In genomic region chrX:386239-386767, GRCh38 we compare ENCODE assay signal across 8 cellular contexts. TPM values are rescaled to one million over a fixed set of nuclear protein-coding genes. Genes with fewer than 3 reads are reported as not detected.
DNase-seq lines count a peak whose midpoint lies in the region; ATAC-seq, FAIRE-seq and TF ChIP-seq lines count a peak whose summit lies in the region.

No MANE protein-coding gene starts in this region.

- no peak overlapping the region for H3K56ac ChIP-seq in H1 (replicated peaks; ENCODE audit: insufficient read length, low read depth, low read length)

- H3K4me3 Mint-ChIP-seq in T-cell (peak overlapping the region; percentile 34 to 87 (median 65)), osteocyte (ENCODE audit: unreplicated experiment) (peak overlapping the region; percentile 60)

- no peak for FAIRE-seq in H1 (lab: Jason Lieb, UNC)

- CTCF ChIA-PET in T-cell (lab: Charles Lee): no interaction called here
- CTCF ChIA-PET in H1 (lab: Charles Lee; ENCODE audit: partially characterized antibody): no interaction called here

- no peak overlapping the region for H3K23ac ChIP-seq in H1 (ENCODE audit: insufficient read length)

- no peak overlapping the region for H3K18ac ChIP-seq in H1 (ENCODE audit: extremely low read depth, low read length)

- H3K27ac Mint-ChIP-seq in T-cell (no peak overlapping the region), osteocyte (ENCODE audit: unreplicated experiment) (no peak overlapping the region)

- H3K27ac ChIP-seq in H1 (ENCODE audit: low read depth, low read length): peak overlapping the region; percentile 100

- peaks cover 7 to 33% of the 10 kb centered on the region in 2 experiments; a peak in 3 of 4 replicates for H3K79me2 ChIP-seq in H1 (ENCODE audit: control insufficient read depth in 1 of 2, insufficient read depth in 2 of 2, low read length in 2 of 2)

- no peak overlapping the region for H2BK12ac ChIP-seq in H1 (ENCODE audit: low read depth, low read length)

- peak; percentile 35 for ATAC-seq in GM18502 (IDR thresholded peaks at IDR 0.05; ENCODE audit: poor library complexity, unreplicated experiment)
- peak; percentile 24 for ATAC-seq in HG02763 (IDR thresholded peaks at IDR 0.05; ENCODE audit: unreplicated experiment)
- ATAC-seq in T-cell (replicated peaks in 1 of 4): peak in 1 of 4 experiments; percentile 38

- H4K20me1 ChIP-seq in H1 (replicated peaks in 1 of 2; ENCODE audit: control insufficient read depth in 1 of 2, insufficient read depth in 2 of 2, low read length in 2 of 2): no peaks in the 10 kb centered on the region

- H2BK5ac ChIP-seq in H1 (ENCODE audit: low read depth, low read length): no peak overlapping the region; the same call in 1 of the 2 replicates

- TF ChIP-seq CTCF in H1 (IDR thresholded peaks at IDR 0.05; ENCODE audit: control extremely low read depth in 1 of 3, insufficient read depth in 1 of 3, low read depth in 1 of 3, low read length in 3 of 3): no peak
- TF ChIP-seq CTCF in osteocyte (IDR thresholded peaks at IDR 0.05): no peak

- no peak overlapping the region for H2AFZ ChIP-seq in H1 (ENCODE audit: low read length)

- H2AK5ac ChIP-seq in H1 (ENCODE audit: low read depth, low read length): no peak overlapping the region

- WGBS in H1 (ENCODE audit: extremely low coverage in 1 of 2, insufficient coverage in 1 of 2, insufficient read length in 1 of 2, insufficient replicate concordance in 2 of 2, low coverage in 1 of 2, low lambda C conversion rate in 2 of 2, missing lambda C conversion rate in 1 of 2), 2 experiments: 7% methylated on average over 12 of the region's 57 CpGs; no CpG with 5 or more reads in 1 of the 2 experiments

- peaks cover 0 to 1% of the 10 kb centered on the region in 2 donors for H3K27me3 Mint-ChIP-seq in T-cell
- no peaks in the 10 kb centered on the region for H3K27me3 Mint-ChIP-seq in osteocyte (ENCODE audit: unreplicated experiment)

- H3K4me3 ChIP-seq in H1 (ENCODE audit: extremely low read depth in 1 of 4, insufficient read depth in 2 of 4, low read depth in 3 of 4, low read length in 4 of 4): peak overlapping the region; percentile 64 to 99 (median 97)

- peaks cover 0 to 5% (median 0%) of the 10 kb centered on the region in 4 experiments; a peak in 1 of 8 replicates for H3K36me3 ChIP-seq in H1 (ENCODE audit: control insufficient read depth in 2 of 4, insufficient read depth in 4 of 4, low read length in 3 of 4)

- no peak overlapping the region for H3K4ac ChIP-seq in H1 (replicated peaks; ENCODE audit: insufficient read length, low read depth, low read length)

- peak in 13 of 34 experiments; percentile 5 to 45 (median 15) for DNase-seq in T-cell
- no peak for DNase-seq in H1 (ENCODE audit: low read depth in 1 of 2, low spot score in 2 of 2)
- DNase-seq in osteocyte (ENCODE audit: extremely low spot score, unreplicated experiment): no peak
- no peak for DNase-seq in kidney glomerular epithelial cell (lab: John Stamatoyannopoulos, UW)
- DNase-seq in DMS53 treated with DMSO at 0.1 percent for 48 hours (lab: John Stamatoyannopoulos, UW; ENCODE audit: unreplicated experiment): no peak
- no peak for DNase-seq in activated CD4-positive, CD25-positive, alpha-beta regulatory T cell (lab: John Stamatoyannopoulos, UW)

- no peak for TF ChIP-seq RAD21 in H1 (IDR thresholded peaks at IDR 0.05 in 1 of 2, conservative IDR thresholded peaks at IDR 0.05 in 1 of 2; ENCODE audit: low read depth in 2 of 2, low read length in 2 of 2)

- H2BK120ac ChIP-seq in H1 (replicated peaks; ENCODE audit: low read depth, low read length): no peak overlapping the region

- no peak overlapping the region for H4K91ac ChIP-seq in H1 (replicated peaks; ENCODE audit: insufficient read length, low read length)

- H2BK20ac ChIP-seq in H1 (ENCODE audit: low read length): no peak overlapping the region

- H3K36me3 Mint-ChIP-seq in T-cell (no peaks in the 10 kb centered on the region), osteocyte (ENCODE audit: unreplicated experiment) (no peaks in the 10 kb centered on the region)

- H3K4me1 Mint-ChIP-seq in T-cell (peaks cover 8 to 13% (median 8%) of the 10 kb centered on the region in 3 donors), osteocyte (ENCODE audit: unreplicated experiment) (peaks cover 14% of the 10 kb centered on the region)

- peak overlapping the region; percentile 100; the same call in 1 of the 2 replicates for H4K8ac ChIP-seq in H1 (ENCODE audit: extremely low read depth, insufficient read depth, low read length)

- H3K4me1 ChIP-seq in H1 (replicated peaks in 1 of 4; ENCODE audit: control insufficient read depth in 3 of 4, insufficient read depth in 4 of 4, low read length in 3 of 4): no peaks in the 10 kb centered on the region; a peak in 3 of 7 replicates

- no peak overlapping the region for H2BK15ac ChIP-seq in H1 (ENCODE audit: low read length)

- H3K4me2 ChIP-seq in H1 (ENCODE audit: insufficient read depth in 1 of 2, low read depth in 2 of 2, low read length in 2 of 2): peak overlapping the region; percentile 64 to 69

- H3K9ac ChIP-seq in H1 (replicated peaks in 1 of 4; ENCODE audit: extremely low read depth in 1 of 4, low read depth in 3 of 4, low read length in 3 of 4): peak overlapping the region; percentile 69 to 100 (median 98)

- H4K5ac ChIP-seq in H1 (ENCODE audit: insufficient read length, low read depth, low read length): peak overlapping the region; percentile 40

- H3K27me3 ChIP-seq in H1 (replicated peaks in 1 of 4; ENCODE audit: control insufficient read depth in 3 of 4, extremely low read depth in 1 of 4, insufficient read depth in 3 of 4, low read length in 3 of 4): no peaks in the 10 kb centered on the region

- H3K14ac ChIP-seq in H1 (ENCODE audit: insufficient read length): no peak overlapping the region

- POLR2A ChIA-PET in T-cell (lab: Charles Lee) (no interaction called here), H1 (lab: Charles Lee; ENCODE audit: partially characterized antibody) (no interaction called here)

- no peak for TF ChIP-seq POLR2A in H1 (IDR thresholded peaks at IDR 0.05; ENCODE audit: control extremely low read depth in 1 of 2, low read depth in 2 of 2, low read length in 2 of 2)

- H3K23me2 ChIP-seq in H1 (ENCODE audit: low read depth, low read length): peaks cover 4% of the 10 kb centered on the region

- H3K79me1 ChIP-seq in H1 (ENCODE audit: low read depth, low read length): peaks cover 7% of the 10 kb centered on the region

- H3K9me3 ChIP-seq in H1 (ENCODE audit: insufficient read depth in 2 of 2, low read depth in 1 of 2, low read length in 1 of 2): no peaks in the 10 kb centered on the region

- TF ChIP-seq EP300 in H1 (IDR thresholded peaks at IDR 0.05; ENCODE audit: borderline replicate concordance in 1 of 2, low read depth in 2 of 2, low read length in 2 of 2): no peak

- H3K9me3 Mint-ChIP-seq in T-cell (no peaks in the 10 kb centered on the region), osteocyte (ENCODE audit: unreplicated experiment) (no peaks in the 10 kb centered on the region)

TF ChIP-seq in H1, 55 proteins besides CTCF, POLR2A, EP300 and RAD21:
- TF ChIP-seq TEAD4 (IDR thresholded peaks at IDR 0.05; ENCODE audit: low read depth, low read length): no peak
- TF ChIP-seq, protein P1, sequence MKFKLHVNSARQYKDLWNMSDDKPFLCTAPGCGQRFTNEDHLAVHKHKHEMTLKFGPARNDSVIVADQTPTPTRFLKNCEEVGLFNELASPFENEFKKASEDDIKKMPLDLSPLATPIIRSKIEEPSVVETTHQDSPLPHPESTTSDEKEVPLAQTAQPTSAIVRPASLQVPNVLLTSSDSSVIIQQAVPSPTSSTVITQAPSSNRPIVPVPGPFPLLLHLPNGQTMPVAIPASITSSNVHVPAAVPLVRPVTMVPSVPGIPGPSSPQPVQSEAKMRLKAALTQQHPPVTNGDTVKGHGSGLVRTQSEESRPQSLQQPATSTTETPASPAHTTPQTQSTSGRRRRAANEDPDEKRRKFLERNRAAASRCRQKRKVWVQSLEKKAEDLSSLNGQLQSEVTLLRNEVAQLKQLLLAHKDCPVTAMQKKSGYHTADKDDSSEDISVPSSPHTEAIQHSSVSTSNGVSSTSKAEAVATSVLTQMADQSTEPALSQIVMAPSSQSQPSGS (IDR thresholded peaks at IDR 0.05; ENCODE audit: low read length): no peak
- TF ChIP-seq POLR2AphosphoS5 (IDR thresholded peaks at IDR 0.05; ENCODE audit: low read depth, low read length): 0 out of 2 replicates have a peak, but pooled peaks have one; percentile 27
TF ChIP-seq in H1: peak in this region for 1.

RNA-seq across cellular contexts. Expression of gene PPP2R3B, which starts 0.4 kb away (rescaled TPM):
- 10 to 100 TPM; 30.5 to 56.5 (median 46.6) TPM for total RNA-seq in T-cell
- total RNA-seq in H1 (2021; fragmentation: NEBNext Ultra II Directional; extraction: Animal tissue kit (Norgen Biotek cat#: 25700)): 84.3 and 86.7 TPM in 2 replicates
- 47.6 and 80.1 TPM in 2 replicates for polyA plus RNA-seq in H1 (2011; rRNA removed)
- 74.0 TPM for polyA plus RNA-seq in H1 (2011; cell fraction: cytosol; rRNA removed)
- 265 TPM for polyA plus RNA-seq in H1 (2011; cell fraction: nucleus; rRNA removed)
- 46.6 to 79.9 TPM (median 73.3 TPM) in 4 replicates for polyA plus RNA-seq in H1 (2012, experiment 1 of 2)
- polyA plus RNA-seq in H1 (2012, experiment 2 of 2): 48.0 TPM
- 41.6 TPM for polyA plus RNA-seq in H1 (2013, experiment 1 of 2)
- 37.4 TPM for polyA plus RNA-seq in H1 (2013, experiment 2 of 2)
- polyA minus RNA-seq in H1 (2011; rRNA and poly(A)+ RNA removed): 39.1 and 49.9 TPM in 2 replicates
- polyA minus RNA-seq in H1 (2011; cell fraction: cytosol; rRNA and poly(A)+ RNA removed): 56.4 TPM
- 122 TPM for polyA minus RNA-seq in H1 (2011; cell fraction: nucleus; rRNA and poly(A)+ RNA removed)
- 28.2 and 32.9 TPM in 2 replicates for total RNA-seq in osteocyte
